ENCODE assay signal across 1 cellular context in genomic region chr5:181160144-181160754, GRCh38.
TF ChIP-seq lines count a peak whose summit lies in the region.

No MANE protein-coding gene starts in this region.

TF ChIP-seq in K562, 482 proteins besides CTCF, POLR2A, EP300 and RAD21 (continued from another document and continues in another):
- TF ChIP-seq KAT7 (CRISPR knock-in tag; IDR thresholded peaks at IDR 0.05; ENCODE audit: borderline replicate concordance) (no peak; the same call in 1 of the 2 replicates), NFIC (IDR thresholded peaks at IDR 0.05) (no peak), ZNF655 (CRISPR knock-in tag; IDR thresholded peaks at IDR 0.05) (no peak), ZC3H4 (CRISPR knock-in tag; IDR thresholded peaks at IDR 0.05; ENCODE audit: borderline replicate concordance) (peak; percentile 82; the same call in 1 of the 2 replicates), C11orf30 (IDR thresholded peaks at IDR 0.05; ENCODE audit: low read depth) (no peak), HNRNPL (IDR thresholded peaks at IDR 0.05; ENCODE audit: low read depth, low read length) (no peak), MAFF (IDR thresholded peaks at IDR 0.05; ENCODE audit: low read length) (no peak), ZBTB17 (CRISPR knock-in tag; IDR thresholded peaks at IDR 0.05) (no peak), RBM14 (IDR thresholded peaks at IDR 0.05; ENCODE audit: borderline replicate concordance, insufficient read depth, low read depth, low read length) (no peak), CBX1 (IDR thresholded peaks at IDR 0.05; ENCODE audit: low read depth) (no peak), STAT6 (CRISPR knock-in tag; IDR thresholded peaks at IDR 0.05) (no peak), MYC (IDR thresholded peaks at IDR 0.05; ENCODE audit: low read depth, low read length) (no peak), MYC (CRISPR knock-in tag; IDR thresholded peaks at IDR 0.05; ENCODE audit: borderline replicate concordance, low read depth) (no peak), E2F3 (CRISPR knock-in tag; IDR thresholded peaks at IDR 0.05) (no peak)
- TF ChIP-seq, protein P1, sequence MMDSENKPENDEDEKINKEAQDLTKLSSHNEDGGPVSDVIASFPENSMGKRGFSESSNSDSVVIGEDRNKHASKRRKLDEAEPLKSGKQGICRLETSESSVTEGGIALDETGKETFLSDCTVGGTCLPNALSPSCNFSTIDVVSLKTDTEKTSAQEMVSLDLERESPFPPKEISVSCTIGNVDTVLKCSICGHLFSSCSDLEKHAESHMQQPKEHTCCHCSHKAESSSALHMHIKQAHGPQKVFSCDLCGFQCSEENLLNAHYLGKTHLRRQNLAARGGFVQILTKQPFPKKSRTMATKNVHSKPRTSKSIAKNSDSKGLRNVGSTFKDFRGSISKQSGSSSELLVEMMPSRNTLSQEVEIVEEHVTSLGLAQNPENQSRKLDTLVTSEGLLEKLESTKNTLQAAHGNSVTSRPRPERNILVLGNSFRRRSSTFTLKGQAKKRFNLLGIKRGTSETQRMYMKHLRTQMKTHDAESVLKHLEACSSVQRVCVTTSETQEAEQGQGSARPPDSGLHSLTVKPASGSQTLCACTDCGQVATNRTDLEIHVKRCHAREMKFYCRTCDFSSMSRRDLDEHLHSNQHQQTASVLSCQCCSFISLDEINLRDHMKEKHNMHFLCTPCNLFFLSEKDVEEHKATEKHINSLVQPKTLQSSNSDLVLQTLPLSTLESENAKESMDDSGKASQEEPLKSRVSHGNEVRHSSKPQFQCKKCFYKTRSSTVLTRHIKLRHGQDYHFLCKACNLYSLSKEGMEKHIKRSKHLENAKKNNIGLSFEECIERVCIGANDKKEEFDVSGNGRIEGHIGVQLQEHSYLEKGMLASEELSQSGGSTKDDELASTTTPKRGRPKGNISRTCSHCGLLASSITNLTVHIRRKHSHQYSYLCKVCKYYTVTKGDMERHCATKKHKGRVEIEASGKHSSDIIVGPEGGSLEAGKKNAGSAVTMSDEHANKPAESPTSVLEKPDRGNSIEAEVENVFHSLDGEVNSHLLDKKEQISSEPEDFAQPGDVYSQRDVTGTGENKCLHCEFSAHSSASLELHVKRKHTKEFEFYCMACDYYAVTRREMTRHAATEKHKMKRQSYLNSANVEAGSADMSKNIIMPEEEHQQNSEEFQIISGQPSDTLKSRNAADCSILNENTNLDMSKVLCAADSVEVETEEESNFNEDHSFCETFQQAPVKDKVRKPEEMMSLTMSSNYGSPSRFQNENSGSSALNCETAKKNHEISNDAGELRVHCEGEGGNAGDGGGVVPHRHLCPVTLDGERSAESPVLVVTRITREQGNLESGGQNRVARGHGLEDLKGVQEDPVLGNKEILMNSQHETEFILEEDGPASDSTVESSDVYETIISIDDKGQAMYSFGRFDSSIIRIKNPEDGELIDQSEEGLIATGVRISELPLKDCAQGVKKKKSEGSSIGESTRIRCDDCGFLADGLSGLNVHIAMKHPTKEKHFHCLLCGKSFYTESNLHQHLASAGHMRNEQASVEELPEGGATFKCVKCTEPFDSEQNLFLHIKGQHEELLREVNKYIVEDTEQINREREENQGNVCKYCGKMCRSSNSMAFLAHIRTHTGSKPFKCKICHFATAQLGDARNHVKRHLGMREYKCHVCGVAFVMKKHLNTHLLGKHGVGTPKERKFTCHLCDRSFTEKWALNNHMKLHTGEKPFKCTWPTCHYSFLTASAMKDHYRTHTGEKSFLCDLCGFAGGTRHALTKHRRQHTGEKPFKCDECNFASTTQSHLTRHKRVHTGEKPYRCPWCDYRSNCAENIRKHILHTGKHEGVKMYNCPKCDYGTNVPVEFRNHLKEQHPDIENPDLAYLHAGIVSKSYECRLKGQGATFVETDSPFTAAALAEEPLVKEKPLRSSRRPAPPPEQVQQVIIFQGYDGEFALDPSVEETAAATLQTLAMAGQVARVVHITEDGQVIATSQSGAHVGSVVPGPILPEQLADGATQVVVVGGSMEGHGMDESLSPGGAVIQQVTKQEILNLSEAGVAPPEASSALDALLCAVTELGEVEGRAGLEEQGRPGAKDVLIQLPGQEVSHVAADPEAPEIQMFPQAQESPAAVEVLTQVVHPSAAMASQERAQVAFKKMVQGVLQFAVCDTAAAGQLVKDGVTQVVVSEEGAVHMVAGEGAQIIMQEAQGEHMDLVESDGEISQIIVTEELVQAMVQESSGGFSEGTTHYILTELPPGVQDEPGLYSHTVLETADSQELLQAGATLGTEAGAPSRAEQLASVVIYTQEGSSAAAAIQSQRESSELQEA (IDR thresholded peaks at IDR 0.05; ENCODE audit: low read depth): no peak
- TF ChIP-seq, protein P2, sequence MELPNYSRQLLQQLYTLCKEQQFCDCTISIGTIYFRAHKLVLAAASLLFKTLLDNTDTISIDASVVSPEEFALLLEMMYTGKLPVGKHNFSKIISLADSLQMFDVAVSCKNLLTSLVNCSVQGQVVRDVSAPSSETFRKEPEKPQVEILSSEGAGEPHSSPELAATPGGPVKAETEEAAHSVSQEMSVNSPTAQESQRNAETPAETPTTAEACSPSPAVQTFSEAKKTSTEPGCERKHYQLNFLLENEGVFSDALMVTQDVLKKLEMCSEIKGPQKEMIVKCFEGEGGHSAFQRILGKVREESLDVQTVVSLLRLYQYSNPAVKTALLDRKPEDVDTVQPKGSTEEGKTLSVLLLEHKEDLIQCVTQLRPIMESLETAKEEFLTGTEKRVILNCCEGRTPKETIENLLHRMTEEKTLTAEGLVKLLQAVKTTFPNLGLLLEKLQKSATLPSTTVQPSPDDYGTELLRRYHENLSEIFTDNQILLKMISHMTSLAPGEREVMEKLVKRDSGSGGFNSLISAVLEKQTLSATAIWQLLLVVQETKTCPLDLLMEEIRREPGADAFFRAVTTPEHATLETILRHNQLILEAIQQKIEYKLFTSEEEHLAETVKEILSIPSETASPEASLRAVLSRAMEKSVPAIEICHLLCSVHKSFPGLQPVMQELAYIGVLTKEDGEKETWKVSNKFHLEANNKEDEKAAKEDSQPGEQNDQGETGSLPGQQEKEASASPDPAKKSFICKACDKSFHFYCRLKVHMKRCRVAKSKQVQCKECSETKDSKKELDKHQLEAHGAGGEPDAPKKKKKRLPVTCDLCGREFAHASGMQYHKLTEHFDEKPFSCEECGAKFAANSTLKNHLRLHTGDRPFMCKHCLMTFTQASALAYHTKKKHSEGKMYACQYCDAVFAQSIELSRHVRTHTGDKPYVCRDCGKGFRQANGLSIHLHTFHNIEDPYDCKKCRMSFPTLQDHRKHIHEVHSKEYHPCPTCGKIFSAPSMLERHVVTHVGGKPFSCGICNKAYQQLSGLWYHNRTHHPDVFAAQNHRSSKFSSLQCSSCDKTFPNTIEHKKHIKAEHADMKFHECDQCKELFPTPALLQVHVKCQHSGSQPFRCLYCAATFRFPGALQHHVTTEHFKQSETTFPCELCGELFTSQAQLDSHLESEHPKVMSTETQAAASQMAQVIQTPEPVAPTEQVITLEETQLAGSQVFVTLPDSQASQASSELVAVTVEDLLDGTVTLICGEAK (IDR thresholded peaks at IDR 0.05): peak; percentile 61
- TF ChIP-seq, protein P2 (CRISPR knock-in tag; IDR thresholded peaks at IDR 0.05): no peak
- TF ChIP-seq, protein P3, sequence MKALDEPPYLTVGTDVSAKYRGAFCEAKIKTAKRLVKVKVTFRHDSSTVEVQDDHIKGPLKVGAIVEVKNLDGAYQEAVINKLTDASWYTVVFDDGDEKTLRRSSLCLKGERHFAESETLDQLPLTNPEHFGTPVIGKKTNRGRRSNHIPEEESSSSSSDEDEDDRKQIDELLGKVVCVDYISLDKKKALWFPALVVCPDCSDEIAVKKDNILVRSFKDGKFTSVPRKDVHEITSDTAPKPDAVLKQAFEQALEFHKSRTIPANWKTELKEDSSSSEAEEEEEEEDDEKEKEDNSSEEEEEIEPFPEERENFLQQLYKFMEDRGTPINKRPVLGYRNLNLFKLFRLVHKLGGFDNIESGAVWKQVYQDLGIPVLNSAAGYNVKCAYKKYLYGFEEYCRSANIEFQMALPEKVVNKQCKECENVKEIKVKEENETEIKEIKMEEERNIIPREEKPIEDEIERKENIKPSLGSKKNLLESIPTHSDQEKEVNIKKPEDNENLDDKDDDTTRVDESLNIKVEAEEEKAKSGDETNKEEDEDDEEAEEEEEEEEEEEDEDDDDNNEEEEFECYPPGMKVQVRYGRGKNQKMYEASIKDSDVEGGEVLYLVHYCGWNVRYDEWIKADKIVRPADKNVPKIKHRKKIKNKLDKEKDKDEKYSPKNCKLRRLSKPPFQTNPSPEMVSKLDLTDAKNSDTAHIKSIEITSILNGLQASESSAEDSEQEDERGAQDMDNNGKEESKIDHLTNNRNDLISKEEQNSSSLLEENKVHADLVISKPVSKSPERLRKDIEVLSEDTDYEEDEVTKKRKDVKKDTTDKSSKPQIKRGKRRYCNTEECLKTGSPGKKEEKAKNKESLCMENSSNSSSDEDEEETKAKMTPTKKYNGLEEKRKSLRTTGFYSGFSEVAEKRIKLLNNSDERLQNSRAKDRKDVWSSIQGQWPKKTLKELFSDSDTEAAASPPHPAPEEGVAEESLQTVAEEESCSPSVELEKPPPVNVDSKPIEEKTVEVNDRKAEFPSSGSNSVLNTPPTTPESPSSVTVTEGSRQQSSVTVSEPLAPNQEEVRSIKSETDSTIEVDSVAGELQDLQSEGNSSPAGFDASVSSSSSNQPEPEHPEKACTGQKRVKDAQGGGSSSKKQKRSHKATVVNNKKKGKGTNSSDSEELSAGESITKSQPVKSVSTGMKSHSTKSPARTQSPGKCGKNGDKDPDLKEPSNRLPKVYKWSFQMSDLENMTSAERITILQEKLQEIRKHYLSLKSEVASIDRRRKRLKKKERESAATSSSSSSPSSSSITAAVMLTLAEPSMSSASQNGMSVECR (CRISPR knock-in tag; IDR thresholded peaks at IDR 0.05): no peak
